ENCODE assay signal across 21 cellular contexts in the genomic region with DNA sequence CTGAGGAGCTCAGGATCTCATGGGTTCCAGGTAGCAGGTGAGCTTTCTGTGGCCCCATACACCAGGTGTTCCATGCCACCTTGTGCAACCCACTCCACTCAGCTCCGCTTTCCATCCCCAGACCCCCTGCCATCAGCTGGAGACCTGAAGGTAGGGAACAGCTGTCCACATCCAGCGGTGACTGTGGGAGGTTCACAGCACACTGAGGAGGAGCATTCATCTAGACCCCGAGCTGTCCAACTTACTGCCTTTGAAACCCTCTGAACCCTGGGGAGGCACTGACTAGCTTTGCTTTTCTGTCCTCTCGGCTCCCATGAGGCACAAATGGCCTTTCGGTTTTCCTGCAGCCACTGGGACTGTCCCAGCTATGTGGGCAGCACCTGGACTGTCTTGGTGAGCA. TPM values are rescaled to one million over a fixed set of nuclear protein-coding genes. Genes with fewer than 3 reads are reported as not detected.
A peak's percentile ranks its signal among the peaks of the same experiment; 100 is the strongest.
DNase-seq lines count a peak whose midpoint lies in the region; ATAC-seq and TF ChIP-seq lines count a peak whose summit lies in the region.
"Had no signal": no experiment of that assay in that cellular context is flagged by ENCODE, and none has a peak within 500 bp of the region (broad histone marks: within the 10 kb centered on the region; RNA-seq: fewer than 3 reads in every experiment).

No MANE protein-coding gene starts in this region.

- H4K20me1 ChIP-seq in BLaER1 = no peaks in the 10 kb centered on the region

- POLR2A ChIA-PET in activated CD4-positive, alpha-beta T cell treated with anti-CD3 and anti-CD28 coated beads for 36 hours (lab: Charles Lee) = no interaction called here

- H3K36me3 ChIP-seq in BLaER1 = no peaks in the 10 kb centered on the region
- no peaks in the 10 kb centered on the region for H3K36me3 ChIP-seq in KOPT-K1 (ENCODE audit: insufficient read depth, low read length)

- CTCF ChIA-PET in activated CD4-positive, alpha-beta T cell treated with anti-CD3 and anti-CD28 coated beads for 36 hours (lab: Charles Lee) = interaction anchor here (0.6 to 1.4 kb wide), 6 partner anchors 23 to 466 kb away, joined by 3 to 5 read pairs (median 3); no protein-coding TSS in a partner anchor

- no peaks in the 10 kb centered on the region for H3K36me3 Mint-ChIP-seq in osteocyte (ENCODE audit: unreplicated experiment)
- H3K36me3 Mint-ChIP-seq in activated CD4-positive, alpha-beta T cell treated with anti-CD3 and anti-CD28 coated beads for 36 hours (ENCODE audit: low read depth) = peaks cover under 1% of the 10 kb centered on the region
- peaks cover 3 to 8% of the 10 kb centered on the region in 2 donors for H3K36me3 Mint-ChIP-seq in activated T-cell treated with anti-CD3 and anti-CD28 coated beads, Interleukin-2, amount 50 U/mL, for 72 hours (ENCODE audit: insufficient read depth in 2 of 2)

- H3K9me3 Mint-ChIP-seq in osteocyte (ENCODE audit: unreplicated experiment) = no peaks in the 10 kb centered on the region
- H3K9me3 Mint-ChIP-seq in activated CD4-positive, alpha-beta T cell treated with anti-CD3 and anti-CD28 coated beads for 36 hours (ENCODE audit: low read depth) = peaks cover 4% of the 10 kb centered on the region
- H3K9me3 Mint-ChIP-seq in activated T-cell treated with anti-CD3 and anti-CD28 coated beads, Interleukin-2, amount 50 U/mL, for 72 hours = peaks cover 3 to 8% of the 10 kb centered on the region in 2 donors

- no peak overlapping the region for H3K4me3 Mint-ChIP-seq in osteocyte (ENCODE audit: unreplicated experiment)
- no peak overlapping the region for H3K4me3 Mint-ChIP-seq in activated CD4-positive, alpha-beta T cell treated with anti-CD3 and anti-CD28 coated beads for 36 hours
- no peak overlapping the region for H3K4me3 Mint-ChIP-seq in activated T-cell treated with anti-CD3 and anti-CD28 coated beads, Interleukin-2, amount 50 U/mL, for 72 hours
- H3K4me3 Mint-ChIP-seq: HFFc6 had no signal

- peak overlapping the region; percentile 90 for H3K4me2 ChIP-seq in BLaER1

- ATAC-seq in activated CD4-positive, alpha-beta T cell treated with anti-CD3 and anti-CD28 coated beads for 36 hours = no peak
- ATAC-seq in activated T-cell treated with anti-CD3 and anti-CD28 coated beads, Interleukin-2, amount 50 U/mL, for 72 hours (replicated peaks in 1 of 2) = no peak
- ATAC-seq: SK-N-SH treated with all-trans-retinoic acid at 6 μM for 48 hours had no signal

- intact Hi-C loops in dorsolateral prefrontal cortex (cut with DNase I) = no loop called here
- intact Hi-C loops in activated CD4-positive, alpha-beta T cell treated with anti-CD3 and anti-CD28 coated beads for 36 hours (cut with DNase I, micrococcal nuclease) = no loop called here

- H3K4me1 Mint-ChIP-seq in osteocyte (ENCODE audit: unreplicated experiment) = no peaks in the 10 kb centered on the region
- peaks cover 69% of the 10 kb centered on the region for H3K4me1 Mint-ChIP-seq in activated CD4-positive, alpha-beta T cell treated with anti-CD3 and anti-CD28 coated beads for 36 hours
- H3K4me1 Mint-ChIP-seq in activated T-cell treated with anti-CD3 and anti-CD28 coated beads, Interleukin-2, amount 50 U/mL, for 72 hours (ENCODE audit: low read depth) = peaks cover 94% of the 10 kb centered on the region

- H3K27me3 ChIP-seq in BLaER1 (no peaks in the 10 kb centered on the region), dorsolateral prefrontal cortex (peaks cover 0 to 2% (median 0%) of the 10 kb centered on the region in 45 donors)

- H3K4me3 ChIP-seq in BLaER1 = no peak overlapping the region
- peak overlapping the region in 3 of 59 donors; percentile 1 to 28 (median 6) for H3K4me3 ChIP-seq in dorsolateral prefrontal cortex

- no peak overlapping the region for H3K27ac Mint-ChIP-seq in osteocyte (ENCODE audit: unreplicated experiment)
- no peak overlapping the region for H3K27ac Mint-ChIP-seq in activated CD4-positive, alpha-beta T cell treated with anti-CD3 and anti-CD28 coated beads for 36 hours
- H3K27ac Mint-ChIP-seq in activated T-cell treated with anti-CD3 and anti-CD28 coated beads, Interleukin-2, amount 50 U/mL, for 72 hours = no peak overlapping the region
- H3K27ac Mint-ChIP-seq: HFFc6 had no signal

- H3K4me1 ChIP-seq in BLaER1 = peaks cover 96% of the 10 kb centered on the region

- peaks cover 44% of the 10 kb centered on the region for H3K27me3 Mint-ChIP-seq in osteocyte (ENCODE audit: unreplicated experiment)
- peaks cover 2% of the 10 kb centered on the region for H3K27me3 Mint-ChIP-seq in activated CD4-positive, alpha-beta T cell treated with anti-CD3 and anti-CD28 coated beads for 36 hours
- H3K27me3 Mint-ChIP-seq in activated T-cell treated with anti-CD3 and anti-CD28 coated beads, Interleukin-2, amount 50 U/mL, for 72 hours (ENCODE audit: low read depth) = no peaks in the 10 kb centered on the region

- H3K9me3 ChIP-seq in BLaER1 (peaks cover 3% of the 10 kb centered on the region), KOPT-K1 (ENCODE audit: insufficient read depth, low read length, poor library complexity, severe bottlenecking) (peaks cover 6% of the 10 kb centered on the region)

- H3K27ac ChIP-seq in BLaER1 = peak overlapping the region; percentile 19; the same call in 1 of the 2 replicates
- H3K27ac ChIP-seq in KOPT-K1 (ENCODE audit: low read depth, low read length, poor library complexity, severe bottlenecking) = peak overlapping the region; percentile 24
- H3K27ac ChIP-seq in dorsolateral prefrontal cortex = peak overlapping the region in 56 of 59 donors; percentile 16 to 92 (median 80)
- H3K27ac ChIP-seq: C4-2B had no signal

- DNase-seq in dorsolateral prefrontal cortex = no peak
- peak; percentile 70 for DNase-seq in osteocyte (ENCODE audit: extremely low spot score, unreplicated experiment)
- DNase-seq in NCI-H2081 (lab: John Stamatoyannopoulos, UW) = no peak
- DNase-seq in activated CD4-positive, alpha-beta T cell treated with anti-CD3 and anti-CD28 coated beads for 36 hours = no peak
- no peak for DNase-seq in activated T-cell treated with anti-CD3 and anti-CD28 coated beads, Interleukin-2, amount 50 U/mL, for 72 hours
- DNase-seq: 8988T; H7; HFFc6; KBM-7; NCI-H1092 treated with DMSO at 0.1 percent for 48 hours; NCI-H1436 treated with DMSO at 0.1 percent for 48 hours; NCI-H2029; NCI-H226; NCI-H510A treated with DMSO at 0.1 percent for 48 hours; NCI-H774; NK-92 treated with Interleukin-12 subunit alpha and Interleukin-12 subunit beta, amount 100 ng/mL, for 24 hours had no signal

- TF ChIP-seq CTCF in dorsolateral prefrontal cortex (IDR thresholded peaks at IDR 0.05 in 54 of 56, conservative IDR thresholded peaks at IDR 0.05 in 2 of 56; ENCODE audit: low read depth in 1 of 56, partially characterized antibody in 56 of 56) (no peak), osteocyte (IDR thresholded peaks at IDR 0.05) (no peak)

- H3K9ac ChIP-seq in BLaER1 = no peak overlapping the region

RNA-seq across cellular contexts. Expression of a gene that starts 27.9 kb away (rescaled TPM):
- 10 to 100 TPM; 23.5 to 64.8 (median 43.0) TPM for total RNA-seq in dorsolateral prefrontal cortex
- total RNA-seq in osteocyte = 16.5 TPM in 2 replicates
- 10 to 100 TPM; 11.6 to 16.3 TPM for total RNA-seq in activated CD4-positive, alpha-beta T cell treated with anti-CD3 and anti-CD28 coated beads for 36 hours
- 10 to 100 TPM; 53.1 to 55.5 TPM for total RNA-seq in activated T-cell treated with anti-CD3 and anti-CD28 coated beads, Interleukin-2, amount 50 U/mL, for 72 hours
- total RNA-seq: HFFc6, HT1080 had no signal

Comparison
In these comparisons a context has a peak if more than half of its experiments do, and no peak if none do; other contexts are left out.
1. H3K27ac ChIP-seq: peak in every context shown above with its lines; median percentile 80 in dorsolateral prefrontal cortex; 24 in KOPT-K1; 19 in BLaER1.